ENCODE assay signal across 1 cellular context in the genomic region with DNA sequence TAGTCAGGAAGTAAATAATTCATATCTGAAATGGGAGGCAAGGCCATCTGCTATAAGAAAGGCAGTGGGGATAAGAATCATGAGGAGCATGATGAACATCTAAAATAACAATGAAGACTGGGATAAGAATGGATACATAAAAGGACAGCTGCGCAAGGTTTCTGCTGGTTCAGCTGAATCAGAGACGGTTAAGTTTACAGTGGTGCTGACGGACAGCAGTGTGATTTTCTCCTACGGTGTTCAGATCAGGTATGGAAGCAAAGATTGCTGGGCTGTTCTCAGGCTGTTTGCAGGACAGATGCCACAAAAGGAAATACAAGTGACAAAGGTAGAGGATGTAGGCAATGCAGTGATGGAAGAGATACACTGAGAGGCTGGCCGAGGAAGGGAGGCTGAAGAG.
TF ChIP-seq lines count a peak whose summit lies in the region.

No MANE protein-coding gene starts in this region.

TF ChIP-seq in Ishikawa, 13 proteins besides CTCF, POLR2A, EP300 and RAD21:
- TF ChIP-seq, protein P1, sequence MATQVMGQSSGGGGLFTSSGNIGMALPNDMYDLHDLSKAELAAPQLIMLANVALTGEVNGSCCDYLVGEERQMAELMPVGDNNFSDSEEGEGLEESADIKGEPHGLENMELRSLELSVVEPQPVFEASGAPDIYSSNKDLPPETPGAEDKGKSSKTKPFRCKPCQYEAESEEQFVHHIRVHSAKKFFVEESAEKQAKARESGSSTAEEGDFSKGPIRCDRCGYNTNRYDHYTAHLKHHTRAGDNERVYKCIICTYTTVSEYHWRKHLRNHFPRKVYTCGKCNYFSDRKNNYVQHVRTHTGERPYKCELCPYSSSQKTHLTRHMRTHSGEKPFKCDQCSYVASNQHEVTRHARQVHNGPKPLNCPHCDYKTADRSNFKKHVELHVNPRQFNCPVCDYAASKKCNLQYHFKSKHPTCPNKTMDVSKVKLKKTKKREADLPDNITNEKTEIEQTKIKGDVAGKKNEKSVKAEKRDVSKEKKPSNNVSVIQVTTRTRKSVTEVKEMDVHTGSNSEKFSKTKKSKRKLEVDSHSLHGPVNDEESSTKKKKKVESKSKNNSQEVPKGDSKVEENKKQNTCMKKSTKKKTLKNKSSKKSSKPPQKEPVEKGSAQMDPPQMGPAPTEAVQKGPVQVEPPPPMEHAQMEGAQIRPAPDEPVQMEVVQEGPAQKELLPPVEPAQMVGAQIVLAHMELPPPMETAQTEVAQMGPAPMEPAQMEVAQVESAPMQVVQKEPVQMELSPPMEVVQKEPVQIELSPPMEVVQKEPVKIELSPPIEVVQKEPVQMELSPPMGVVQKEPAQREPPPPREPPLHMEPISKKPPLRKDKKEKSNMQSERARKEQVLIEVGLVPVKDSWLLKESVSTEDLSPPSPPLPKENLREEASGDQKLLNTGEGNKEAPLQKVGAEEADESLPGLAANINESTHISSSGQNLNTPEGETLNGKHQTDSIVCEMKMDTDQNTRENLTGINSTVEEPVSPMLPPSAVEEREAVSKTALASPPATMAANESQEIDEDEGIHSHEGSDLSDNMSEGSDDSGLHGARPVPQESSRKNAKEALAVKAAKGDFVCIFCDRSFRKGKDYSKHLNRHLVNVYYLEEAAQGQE (IDR thresholded peaks at IDR 0.05; ENCODE audit: low read depth), result peak; percentile 58; the same call in 1 of the 2 replicates
- TF ChIP-seq EGR1 (IDR thresholded peaks at IDR 0.05) (no peak), TEAD4 (IDR thresholded peaks at IDR 0.05) (no peak), TAF1 (IDR thresholded peaks at IDR 0.05; ENCODE audit: low read depth) (no peak), NFIC (IDR thresholded peaks at IDR 0.05) (no peak), CEBPB (IDR thresholded peaks at IDR 0.05) (no peak)
TF ChIP-seq in Ishikawa: peak in this region for 1.
